In the genomic region with DNA sequence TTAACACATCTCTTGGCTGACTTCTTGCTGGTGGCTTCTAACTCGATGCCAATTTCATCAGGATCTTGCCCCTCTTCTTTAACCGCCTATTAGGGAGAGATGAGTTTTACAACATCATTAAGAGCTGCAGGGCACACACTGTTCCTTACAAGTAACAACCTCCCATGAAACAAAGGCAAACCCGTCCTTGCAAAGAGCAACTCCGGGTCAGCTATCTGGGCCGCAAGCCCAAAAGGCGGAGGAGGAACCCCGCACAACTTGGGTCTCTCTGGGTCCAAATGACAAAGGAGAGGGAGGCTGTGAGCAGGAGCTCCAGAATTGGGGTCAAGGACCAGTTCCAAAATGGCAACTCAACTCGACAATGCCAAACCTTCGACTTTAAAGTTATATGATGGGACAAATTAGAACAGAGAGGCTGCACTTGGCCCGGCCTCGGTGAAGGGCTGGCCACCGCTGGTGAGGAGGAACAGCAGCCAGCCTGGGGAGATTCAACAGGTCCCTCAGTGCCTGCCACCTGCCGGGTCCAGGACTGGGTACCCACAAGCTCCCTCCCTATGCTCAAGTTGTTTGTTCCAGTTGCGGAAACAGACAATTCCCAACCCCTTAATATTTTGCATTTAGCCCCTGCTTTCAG, we compare ENCODE assay signal across 7 cellular contexts.
DNase-seq lines count a peak whose midpoint lies in the region; ATAC-seq and TF ChIP-seq lines count a peak whose summit lies in the region.

No MANE protein-coding gene starts in this region.

- no peaks in the 10 kb centered on the region for H3K27me3 Mint-ChIP-seq in activated naive CD8-positive, alpha-beta T cell

- no peaks in the 10 kb centered on the region for H3K9me3 Mint-ChIP-seq in activated naive CD8-positive, alpha-beta T cell (ENCODE audit: low read depth)

- H3K4me3 ChIP-seq in HL-60 (replicated peaks; ENCODE audit: insufficient read depth, low read length) (peak overlapping the region; percentile 82), iPS-18c (ENCODE audit: insufficient read depth, low read depth, low read length) (peak overlapping the region; percentile 90)

- peaks cover 4% of the 10 kb centered on the region for H3K9me3 ChIP-seq in iPS-18c (ENCODE audit: control insufficient read depth, insufficient read depth, low read length)

- H3K27ac ChIP-seq in HL-60 (replicated peaks) = peak overlapping the region; percentile 96

- peaks cover 18% of the 10 kb centered on the region for H3K36me3 Mint-ChIP-seq in activated naive CD8-positive, alpha-beta T cell

- H3K27ac Mint-ChIP-seq in activated naive CD8-positive, alpha-beta T cell = peak overlapping the region; percentile 92

- no peaks in the 10 kb centered on the region for H3K27me3 ChIP-seq in HL-60 (ENCODE audit: insufficient read depth, poor library complexity, severe bottlenecking)

- DNase-seq in HL-60 (ENCODE audit: low read depth in 1 of 2, low spot score in 1 of 2) (no peak), iPS-NIHi11 (ENCODE audit: low spot score) (no peak), SIG-M5 treated with dmso at 0.1 percent for 504 hours (lab: John Stamatoyannopoulos, UW; ENCODE audit: unreplicated experiment) (no peak)
- peak; percentile 18 for DNase-seq in stimulated activated naive CD8-positive, alpha-beta T cell treated with anti-CD3 and anti-CD28 coated beads, Interleukin-15, Interleukin-2, amounts not matched to agents 100 U/mL and 50 U/mL, for 24 hours

- peak overlapping the region; percentile 100 for H3K4me3 Mint-ChIP-seq in activated naive CD8-positive, alpha-beta T cell

- no peak for TF ChIP-seq CTCF in HL-60 (IDR thresholded peaks at IDR 0.05; ENCODE audit: insufficient read depth, low read length)

- peaks cover 59% of the 10 kb centered on the region for H3K4me1 Mint-ChIP-seq in activated naive CD8-positive, alpha-beta T cell (ENCODE audit: low read depth)

- ATAC-seq in stimulated activated naive CD8-positive, alpha-beta T cell treated with anti-CD3 and anti-CD28 coated beads, Interleukin-15, Interleukin-2, amounts not matched to agents 100 U/mL and 50 U/mL, for 24 hours = no peak
- ATAC-seq in GM21367 (IDR thresholded peaks at IDR 0.05; ENCODE audit: unreplicated experiment) = no peak
